11 cellular contexts compared by ENCODE assay signal in the genomic region with DNA sequence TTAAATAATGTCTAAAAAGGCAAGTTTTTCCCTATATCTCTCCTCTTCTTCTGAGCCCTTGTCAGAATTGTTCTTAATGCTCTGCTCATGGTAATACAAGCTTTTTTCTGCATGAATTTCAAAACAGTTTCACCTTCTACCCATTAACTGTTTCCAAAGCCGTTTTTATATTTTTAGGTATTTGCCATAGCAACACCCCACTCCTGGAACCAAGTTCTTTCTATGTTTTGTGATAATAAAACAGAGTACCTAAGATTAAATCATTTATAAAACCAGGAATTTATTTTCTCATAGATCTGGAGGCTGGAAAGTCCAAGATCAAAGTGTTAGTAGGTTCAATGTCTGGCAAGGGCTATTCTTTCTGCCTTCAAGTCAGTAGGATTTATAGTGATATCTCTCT.
"Had no signal": no experiment of that assay in that cellular context is flagged by ENCODE, and none has a peak within 500 bp of the region (broad histone marks: within the 10 kb centered on the region; RNA-seq: fewer than 3 reads in every experiment).

No MANE protein-coding gene starts in this region.

- H3K9me3 ChIP-seq: HAP-1 had no signal

- ATAC-seq: GM23338, HCT116 had no signal

- H2AFZ ChIP-seq: GM23248, GM23338 had no signal

- H3K9ac ChIP-seq: GM23248 had no signal

- H3K4me2 ChIP-seq: GM23338 had no signal

- H3K36me3 ChIP-seq: HAP-1 had no signal

- DNase-seq: GM23248, GOT3, H7, H9, HCEC 1CT, HFFc6 had no signal

- H3K4me1 ChIP-seq: HAP-1 had no signal

- H3K4me3 ChIP-seq: GM23248, GM23338, HAP-1 had no signal

- H3K27ac ChIP-seq: GM23248 had no signal

- FAIRE-seq: H1, H54 had no signal
